In the genomic region with DNA sequence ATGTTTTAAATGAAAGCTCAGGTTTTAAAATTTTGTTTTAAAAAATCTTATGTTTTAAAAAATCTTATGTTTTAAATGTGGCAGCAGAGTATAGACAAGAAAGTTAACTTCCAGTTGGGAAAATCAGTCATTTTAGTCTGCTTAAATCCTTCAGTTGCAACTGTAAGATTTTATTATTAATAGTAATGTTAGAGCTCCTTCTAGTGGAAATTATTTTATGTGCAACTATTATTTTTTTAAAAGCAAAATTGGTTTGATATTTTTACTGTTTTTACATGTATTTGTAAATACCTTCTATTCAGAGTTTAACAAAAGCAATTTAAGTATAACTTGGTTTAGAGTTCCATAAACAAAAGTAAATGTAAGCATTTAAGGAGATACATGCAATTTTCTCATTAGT, we compare ENCODE assay signal across 9 cellular contexts. TPM values are rescaled to one million over a fixed set of nuclear protein-coding genes. Genes with fewer than 3 reads are reported as not detected.
DNase-seq lines count a peak whose midpoint lies in the region; ATAC-seq, FAIRE-seq and TF ChIP-seq lines count a peak whose summit lies in the region.
"Had no signal": no experiment of that assay in that cellular context is flagged by ENCODE, and none has a peak within 500 bp of the region (broad histone marks: within the 10 kb centered on the region; RNA-seq: fewer than 3 reads in every experiment).

No MANE protein-coding gene starts in this region.

- peaks cover 9% of the 10 kb centered on the region for H3K4me1 Mint-ChIP-seq in activated T-cell treated with anti-CD3 and anti-CD28 coated beads, Interleukin-2, amount 50 U/mL, for 24 hours (ENCODE audit: low read depth)
- peaks cover 31% of the 10 kb centered on the region for H3K4me1 Mint-ChIP-seq in activated T-helper 1 cell treated with anti-CD3 and anti-CD28 coated beads, Interleukin-12 subunit alpha, Interleukin-12 subunit beta, Interleukin-2, Interleukin-4 antibody, amounts not matched to agents 30 ng/mL and 10 ng/mL and 1 ng/mL, durations not matched to agents 14 hours and 24 hours and 36 hours (ENCODE audit: low read depth)

- ATAC-seq in K562 (no peak), lung (ENCODE audit: insufficient read depth, low FRiP score) (no peak), GM21526 (IDR thresholded peaks at IDR 0.05; ENCODE audit: low FRiP score, unreplicated experiment) (no peak)

- H3K36me3 ChIP-seq in K562 (ENCODE audit: control insufficient read depth, insufficient read depth, low read length) (peaks cover 85% of the 10 kb centered on the region), lung (ENCODE audit: control insufficient read depth in 2 of 2, insufficient read depth in 2 of 2, low read length in 2 of 2) (peaks cover 5 to 24% of the 10 kb centered on the region in 2 donors)

- H3K4me3 Mint-ChIP-seq in activated T-cell treated with anti-CD3 and anti-CD28 coated beads, Interleukin-2, amount 50 U/mL, for 24 hours, result no peak overlapping the region
- H3K4me3 Mint-ChIP-seq in activated T-helper 1 cell treated with anti-CD3 and anti-CD28 coated beads, Interleukin-12 subunit alpha, Interleukin-12 subunit beta, Interleukin-2, Interleukin-4 antibody, amounts not matched to agents 30 ng/mL and 10 ng/mL and 1 ng/mL, durations not matched to agents 14 hours and 24 hours and 36 hours, result no peak overlapping the region

- H3K9me1 ChIP-seq in K562 (ENCODE audit: control insufficient read depth, insufficient read depth, low read length), result no peaks in the 10 kb centered on the region

- in situ Hi-C loops in K562 (cut with MboI), result no loop called here

- H3K27me3 ChIP-seq in K562 (ENCODE audit: control insufficient read depth in 2 of 2, insufficient read depth in 2 of 2, low read length in 2 of 2) (no peaks in the 10 kb centered on the region), lung (ENCODE audit: control insufficient read depth, insufficient read depth) (no peaks in the 10 kb centered on the region)

- H3K27ac ChIP-seq in C4-2B (no peak overlapping the region), K562 (ENCODE audit: extremely low read depth, low read depth, low read length) (no peak overlapping the region), lung (ENCODE audit: low read depth in 1 of 2, low read length in 1 of 2) (no peak overlapping the region)
- H3K27ac ChIP-seq: epithelial cell of prostate had no signal

- CTCF ChIA-PET in K562 (lab: Yijun Ruan, JAX; ENCODE audit: low intra/inter-chr PET ratio), result interaction anchor here (1.1 to 2.2 kb wide), 5 partner anchors 172 to 621 kb away, joined by 3 to 13 read pairs (median 4); no protein-coding TSS in a partner anchor

- H3K36me3 Mint-ChIP-seq in activated T-cell treated with anti-CD3 and anti-CD28 coated beads, Interleukin-2, amount 50 U/mL, for 24 hours (ENCODE audit: low read depth), result peaks cover 72% of the 10 kb centered on the region
- H3K36me3 Mint-ChIP-seq in activated T-helper 1 cell treated with anti-CD3 and anti-CD28 coated beads, Interleukin-12 subunit alpha, Interleukin-12 subunit beta, Interleukin-2, Interleukin-4 antibody, amounts not matched to agents 30 ng/mL and 10 ng/mL and 1 ng/mL, durations not matched to agents 14 hours and 24 hours and 36 hours (ENCODE audit: low read depth), result peaks cover 18% of the 10 kb centered on the region

- TF ChIP-seq RAD21 in Ishikawa (IDR thresholded peaks at IDR 0.05; ENCODE audit: low read depth), result peak; percentile 28
- TF ChIP-seq RAD21 in K562 (CRISPR knock-in tag; conservative IDR thresholded peaks at IDR 0.05 in 1 of 2, IDR thresholded peaks at IDR 0.05 in 1 of 2), result peak; percentile 50 to 57

- no TSS peak for BruUV-seq in K562 (replicated peaks; lab: Mats Ljungman, UMichigan)

- H3K27ac Mint-ChIP-seq in activated T-cell treated with anti-CD3 and anti-CD28 coated beads, Interleukin-2, amount 50 U/mL, for 24 hours, result no peak overlapping the region
- H3K27ac Mint-ChIP-seq in activated T-helper 1 cell treated with anti-CD3 and anti-CD28 coated beads, Interleukin-12 subunit alpha, Interleukin-12 subunit beta, Interleukin-2, Interleukin-4 antibody, amounts not matched to agents 30 ng/mL and 10 ng/mL and 1 ng/mL, durations not matched to agents 14 hours and 24 hours and 36 hours, result no peak overlapping the region

- H3K4me3 ChIP-seq in K562 (no peak overlapping the region), lung (no peak overlapping the region)

- H3K4me2 ChIP-seq in K562 (ENCODE audit: insufficient read depth, low read length), result no peak overlapping the region

- no peak for DNase-seq in K562 (ENCODE audit: extremely low read depth in 1 of 4, low spot score in 3 of 4)
- no peak for DNase-seq in lung (ENCODE audit: low spot score)
- no peak for DNase-seq in activated T-cell treated with anti-CD3 and anti-CD28 coated beads, Interleukin-2, amount 50 U/mL, for 1 hour
- no peak for DNase-seq in activated T-cell treated with anti-CD3 and anti-CD28 coated beads, Interleukin-2, amount 50 U/mL, for 24 hours
- no peak for DNase-seq in activated T-helper 1 cell treated with anti-CD3 and anti-CD28 coated beads, Interleukin-12 subunit alpha, Interleukin-12 subunit beta, Interleukin-2, Interleukin-4 antibody, amounts not matched to agents 30 ng/mL and 10 ng/mL and 1 ng/mL, durations not matched to agents 14 hours and 24 hours and 36 hours (ENCODE audit: low spot score)

- no peaks in the 10 kb centered on the region for H4K20me1 ChIP-seq in K562 (replicated peaks; ENCODE audit: control insufficient read depth, insufficient read depth, low read length)

- no peak for FAIRE-seq in K562 (lab: Jason Lieb, UNC)

- no peaks in the 10 kb centered on the region for H3K27me3 Mint-ChIP-seq in activated T-cell treated with anti-CD3 and anti-CD28 coated beads, Interleukin-2, amount 50 U/mL, for 24 hours
- H3K27me3 Mint-ChIP-seq in activated T-helper 1 cell treated with anti-CD3 and anti-CD28 coated beads, Interleukin-12 subunit alpha, Interleukin-12 subunit beta, Interleukin-2, Interleukin-4 antibody, amounts not matched to agents 30 ng/mL and 10 ng/mL and 1 ng/mL, durations not matched to agents 14 hours and 24 hours and 36 hours (ENCODE audit: insufficient read depth), result no peaks in the 10 kb centered on the region

- H3K4me1 ChIP-seq in K562 (replicated peaks in 1 of 2; ENCODE audit: control insufficient read depth in 2 of 2, insufficient read depth in 2 of 2, low read length in 2 of 2), result peaks cover 0 to 6% of the 10 kb centered on the region in 2 experiments; a peak in 4 of 5 replicates
- H3K4me1 ChIP-seq in lung (ENCODE audit: control insufficient read depth in 2 of 2, insufficient read depth in 2 of 2, low read length in 2 of 2), result peaks cover 0 to 3% of the 10 kb centered on the region in 2 donors

- no peaks in the 10 kb centered on the region for H3K9me3 Mint-ChIP-seq in activated T-cell treated with anti-CD3 and anti-CD28 coated beads, Interleukin-2, amount 50 U/mL, for 24 hours
- no peaks in the 10 kb centered on the region for H3K9me3 Mint-ChIP-seq in activated T-helper 1 cell treated with anti-CD3 and anti-CD28 coated beads, Interleukin-12 subunit alpha, Interleukin-12 subunit beta, Interleukin-2, Interleukin-4 antibody, amounts not matched to agents 30 ng/mL and 10 ng/mL and 1 ng/mL, durations not matched to agents 14 hours and 24 hours and 36 hours

- TF ChIP-seq EP300 in Ishikawa (IDR thresholded peaks at IDR 0.05; ENCODE audit: borderline replicate concordance) (no peak), K562 (IDR thresholded peaks at IDR 0.05; ENCODE audit: low read length) (no peak)

- TF ChIP-seq POLR2A in K562 (conservative IDR thresholded peaks at IDR 0.05), result no peak

- peaks cover 27% of the 10 kb centered on the region for H3K79me2 ChIP-seq in K562 (ENCODE audit: control insufficient read depth, insufficient read depth, low read length)

- no peak overlapping the region for H3K9ac ChIP-seq in K562 (ENCODE audit: insufficient read depth in 1 of 2, low read depth in 2 of 2, low read length in 2 of 2)

- no peaks in the 10 kb centered on the region for H3K9me3 ChIP-seq in K562 (replicated peaks; ENCODE audit: control insufficient read depth, insufficient read depth, low read depth, low read length)
- H3K9me3 ChIP-seq in lung (ENCODE audit: control insufficient read depth in 2 of 2, insufficient read depth in 1 of 2, low read length in 1 of 2), result no peaks in the 10 kb centered on the region

- intact Hi-C loops in K562 (cut with micrococcal nuclease), result loop anchor here (1.0 kb wide), 1 partner anchor 329 kb away; no protein-coding TSS in a partner anchor
- intact Hi-C loops in activated T-helper 1 cell treated with anti-CD3 and anti-CD28 coated beads, Interleukin-12 subunit alpha, Interleukin-12 subunit beta, Interleukin-2, Interleukin-4 antibody, amounts not matched to agents 30 ng/mL and 10 ng/mL and 1 ng/mL, durations not matched to agents 14 hours and 24 hours and 36 hours (cut with micrococcal nuclease), result loop anchor here (1.0 to 5.0 kb wide), 3 partner anchors 329 to 1029 kb away; no protein-coding TSS in a partner anchor

- no peak overlapping the region for H2AFZ ChIP-seq in K562 (ENCODE audit: low read depth, low read length)

- POLR2A ChIA-PET in K562 (lab: Yijun Ruan, JAX), result interaction anchor here (0.6 to 1.5 kb wide), 3 partner anchors 198 to 327 kb away, joined by 3 to 4 read pairs (median 3); partner anchors contain the start of gene BBS12

- peak; percentile 69 for TF ChIP-seq CTCF in C4-2B (conservative IDR thresholded peaks at IDR 0.05)
- TF ChIP-seq CTCF in K562 (IDR thresholded peaks at IDR 0.05 in 2 of 3, conservative IDR thresholded peaks at IDR 0.05 in 1 of 3; ENCODE audit: insufficient read depth in 2 of 3, low read depth in 1 of 3, low read length in 3 of 3), result peak in 1 of 3 experiments; percentile 70; a peak in 4 of 6 replicates
- peak; percentile 27 for TF ChIP-seq CTCF in lung (IDR thresholded peaks at IDR 0.05; ENCODE audit: control extremely low read depth, extremely low read depth)

RNA-seq across cellular contexts. Expression of gene NUDT6, which starts 8.5 kb away (rescaled TPM):
- 8.0 and 16.1 TPM in 2 replicates for total RNA-seq in K562 (2011; cell fraction: chromatin; rRNA removed; ENCODE audit: low replicate concordance)
- total RNA-seq in K562 (2011; cell fraction: nucleolus; rRNA removed), result 4.2 and 5.0 TPM in 2 replicates
- 9.4 and 12.9 TPM in 2 replicates for total RNA-seq in K562 (2011; cell fraction: nucleoplasm; rRNA removed)
- total RNA-seq in K562 (2014; rRNA removed), result 7.8 and 13.1 TPM in 2 replicates
- total RNA-seq in K562 (2014; rRNA removed; fragmentation: Illumina TruSeq; extraction: Trizol), result 12.5 and 13.3 TPM in 2 replicates
- total RNA-seq in K562 (2015; rRNA removed; fragmentation: Illumina TruSeq; extraction: Trizol), result 14.7 and 16.4 TPM in 2 replicates
- 9.4 and 9.5 TPM in 2 replicates for total RNA-seq in K562 (2021)
- polyA plus RNA-seq in K562 (2011; rRNA removed), result 11.1 and 13.7 TPM in 2 replicates
- polyA plus RNA-seq in K562 (2011; cell fraction: cytosol; rRNA removed), result 6.8 and 8.6 TPM in 2 replicates
- polyA plus RNA-seq in K562 (2011; cell fraction: nucleus; rRNA removed), result 8.0 and 11.9 TPM in 2 replicates
- 12.2 and 12.6 TPM in 2 replicates for polyA plus RNA-seq in K562 (2012)
- 7.8 and 11.0 TPM in 2 replicates for polyA plus RNA-seq in K562 (2014; fragmentation: Illumina TruSeq; extraction: Trizol)
- 10 to 100 TPM; 15.5 to 18.1 TPM for polyA plus RNA-seq in K562 (2014; fragmentation: Nextera tagmentation; extraction: Ambion mirVana)
- polyA plus RNA-seq in K562 (2014; rRNA removed), result 13.0 and 13.4 TPM in 2 replicates
- 12.6 and 15.2 TPM in 2 replicates for polyA minus RNA-seq in K562 (2011; rRNA and poly(A)+ RNA removed)
- 3.2 and 4.6 TPM in 2 replicates for polyA minus RNA-seq in K562 (2011; cell fraction: cytosol; rRNA and poly(A)+ RNA removed)
- 9.8 and 17.5 TPM in 2 replicates for polyA minus RNA-seq in K562 (2011; cell fraction: nucleus; rRNA and poly(A)+ RNA removed)
- 1 to 10 TPM; 6.7 TPM for total RNA-seq in lung
- polyA plus RNA-seq in lung, result 1 to 10 TPM; 3.8 to 9.2 TPM
- 7.9 and 8.2 TPM in 2 replicates for total RNA-seq in activated T-helper 1 cell treated with anti-CD3 and anti-CD28 coated beads, Interleukin-12 subunit alpha, Interleukin-12 subunit beta, Interleukin-2, Interleukin-4 antibody, amounts not matched to agents 30 ng/mL and 10 ng/mL and 1 ng/mL, durations not matched to agents 14 hours and 24 hours and 36 hours
